36 cellular contexts compared by ENCODE assay signal in the genomic region with DNA sequence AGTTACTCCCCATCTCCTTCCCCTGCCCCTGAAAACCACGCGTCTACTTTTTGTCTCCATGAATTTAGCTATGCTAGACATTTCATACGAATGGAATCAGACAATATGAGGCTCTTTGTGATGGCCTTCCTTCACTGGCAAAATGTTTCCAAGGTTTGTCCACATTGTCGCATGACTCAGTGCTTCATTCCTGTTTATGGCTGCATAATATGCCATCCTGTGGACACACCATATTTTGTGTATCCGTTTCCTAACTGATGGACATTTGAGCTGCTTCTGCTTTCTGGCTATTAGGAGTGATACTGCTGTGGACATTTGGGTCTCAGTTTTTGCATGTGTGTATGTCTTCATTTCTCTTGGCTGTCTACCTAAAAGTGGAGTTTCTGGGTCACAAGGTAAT. TPM values are rescaled to one million over a fixed set of nuclear protein-coding genes. Genes with fewer than 3 reads are reported as not detected.
"Had no signal": no experiment of that assay in that cellular context is flagged by ENCODE, and none has a peak within 500 bp of the region (broad histone marks: within the 10 kb centered on the region; RNA-seq: fewer than 3 reads in every experiment).

No MANE protein-coding gene starts in this region.

- H3K4me3 ChIP-seq: MG63 had no signal

- H3K9me3 ChIP-seq: MG63 had no signal

- H3K36me3 ChIP-seq: MG63 had no signal

- DNase-seq: Karpas-422, Kasumi-1, MG63, MM.1S, MV-4-11, NCI-H1048, NCI-H1092, NCI-H1092 treated with DMSO at 0.1 percent for 48 hours, NCI-H1105, NCI-H1105 treated with DMSO at 0.1 percent for 48 hours, NCI-H1417 treated with DMSO at 0.1 percent for 48 hours, NCI-H1436, NCI-H1436 treated with DMSO at 0.1 percent for 48 hours, NCI-H146, NCI-H1694, NCI-H1694 treated with DMSO at 0.1 percent for 48 hours, NCI-H187, NCI-H187 treated with DMSO at 0.1 percent for 48 hours, NCI-H1930, NCI-H2029, NCI-H2029 treated with DMSO at 0.1 percent for 48 hours, NCI-H2081, NCI-H2081 treated with DMSO at 0.1 percent for 48 hours, NCI-H2107, NCI-H2171, NCI-H2171 treated with DMSO at 0.1 percent for 48 hours, NCI-H2227 treated with DMSO at 0.1 percent for 48 hours, NCI-H226, NCI-H345, NCI-H446, NCI-H446 treated with DMSO at 0.1 percent for 48 hours, NCI-H510A, NCI-H510A treated with DMSO at 0.1 percent for 48 hours, NCI-H524, NCI-H524 treated with DMSO at 0.1 percent for 48 hours had no signal

RNA-seq across cellular contexts. Expression of a gene that starts 14.5 kb away (rescaled TPM):
- total RNA-seq: MCF 10A had no signal
